ENCODE assay signal across 26 cellular contexts in the genomic region with DNA sequence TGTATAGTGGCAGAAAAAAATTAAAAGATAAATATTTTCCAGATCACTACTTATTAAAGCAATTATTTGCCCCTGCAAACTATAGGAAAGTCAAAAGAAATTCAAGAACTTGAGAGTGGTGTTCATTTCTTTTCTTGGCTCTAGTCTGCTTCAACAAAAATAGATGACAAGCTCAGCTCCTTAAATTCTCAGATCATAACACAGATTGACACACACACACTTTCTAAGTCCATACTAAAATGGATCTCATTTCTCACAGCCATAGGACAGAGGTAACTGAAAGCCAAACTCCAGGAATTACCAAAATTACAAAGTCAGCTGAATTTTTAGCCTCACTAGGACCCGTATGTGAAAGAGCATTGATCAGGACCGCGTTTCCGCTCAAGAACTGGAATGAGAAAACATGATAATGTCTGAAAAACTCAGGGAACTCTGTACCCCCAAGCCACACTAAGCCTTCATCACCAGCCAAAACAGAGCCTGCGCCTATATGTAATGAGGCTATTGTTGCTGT. TPM values are rescaled to one million over a fixed set of nuclear protein-coding genes. Genes with fewer than 3 reads are reported as not detected.
A peak's percentile ranks its signal among the peaks of the same experiment; 100 is the strongest.
DNase-seq lines count a peak whose midpoint lies in the region; ATAC-seq, FAIRE-seq and TF ChIP-seq lines count a peak whose summit lies in the region.
"Had no signal": no experiment of that assay in that cellular context is flagged by ENCODE, and none has a peak within 500 bp of the region (broad histone marks: within the 10 kb centered on the region; RNA-seq: fewer than 3 reads in every experiment).

No MANE protein-coding gene starts in this region.

- no TSS peak for BruUV-seq in HepG2 (replicated peaks; lab: Mats Ljungman, UMichigan)

- H3K4me1 ChIP-seq in HepG2 (ENCODE audit: insufficient read depth, low read length) (no peaks in the 10 kb centered on the region), right lobe of liver (no peaks in the 10 kb centered on the region), psoas muscle (peaks cover 37% of the 10 kb centered on the region), skeletal muscle tissue (ENCODE audit: control insufficient read depth in 3 of 3, insufficient read depth in 3 of 3, low read length in 3 of 3) (peaks cover 24 to 31% (median 29%) of the 10 kb centered on the region in 3 donors)
- H3K4me1 ChIP-seq: BE2C had no signal

- no peak for FAIRE-seq in HepG2 (lab: Jason Lieb, UNC)
- FAIRE-seq: GM12878, GM12892, GM18507 had no signal

- ATAC-seq in HepG2 (no peak), right lobe of liver (no peak), psoas muscle (peak in 3 of 4 donors; percentile 62 to 77 (median 75)), HG03025 (IDR thresholded peaks at IDR 0.05; ENCODE audit: low FRiP score, unreplicated experiment) (no peak)
- ATAC-seq: GM12878 had no signal

- TF ChIP-seq POLR2A in HepG2 (IDR thresholded peaks at IDR 0.05; ENCODE audit: insufficient read depth in 1 of 2, low read depth in 2 of 2, low read length in 2 of 2) (no peak), right lobe of liver (IDR thresholded peaks at IDR 0.05) (no peak)

- peaks cover 0 to 19% of the 10 kb centered on the region in 2 experiments; a peak in 2 of 5 replicates for H3K27me3 ChIP-seq in HepG2 (ENCODE audit: control insufficient read depth in 1 of 2, insufficient read depth in 2 of 2, low read length in 2 of 2)
- no peaks in the 10 kb centered on the region for H3K27me3 ChIP-seq in right lobe of liver
- H3K27me3 ChIP-seq in psoas muscle (ENCODE audit: insufficient read depth in 3 of 3, low read length in 2 of 3): no peaks in the 10 kb centered on the region
- H3K27me3 ChIP-seq in skeletal muscle tissue (ENCODE audit: control insufficient read depth in 3 of 3, insufficient read depth in 3 of 3, low read length in 3 of 3): no peaks in the 10 kb centered on the region
- H3K27me3 ChIP-seq: BE2C, BLaER1 had no signal

- intact Hi-C loops in HepG2 (cut with micrococcal nuclease; ENCODE audit: unreplicated experiment): no loop called here
- intact Hi-C loops in right lobe of liver (cut with DNase I): no loop called here
- intact Hi-C loops in psoas muscle (cut with DNase I): loop anchor here in 1 of 2 donors (5.0 kb wide), 1 partner anchor 48 kb away; no protein-coding TSS in a partner anchor

- no peaks in the 10 kb centered on the region for H3K9me3 ChIP-seq in HepG2 (ENCODE audit: low read length)
- H3K9me3 ChIP-seq in right lobe of liver: no peaks in the 10 kb centered on the region
- H3K9me3 ChIP-seq in psoas muscle: no peaks in the 10 kb centered on the region
- no peaks in the 10 kb centered on the region for H3K9me3 ChIP-seq in skeletal muscle tissue (ENCODE audit: control insufficient read depth in 3 of 3, low read length in 3 of 3)
- H3K9me3 ChIP-seq: BE2C, BLaER1 had no signal

- no peak for DNase-seq in HepG2 (ENCODE audit: low spot score)
- DNase-seq in right lobe of liver: no peak
- no peak for DNase-seq in psoas muscle
- DNase-seq in stimulated activated CD8-positive, alpha-beta memory T cell treated with anti-CD3 and anti-CD28 coated beads, Interleukin-4, amount 100 ng/mL, for 48 hours: no peak
- DNase-seq: ACHN; BE2C; C1 segment of cervical spinal cord; CD4-positive, alpha-beta memory T cell; CD4-positive, CD25-positive, alpha-beta regulatory T cell; CD8-positive, alpha-beta memory T cell; COR-L47; DMS 273 treated with DMSO at 0.1 percent for 48 hours; DMS153; DMS53; DMS79; DND-41; EL; GDM1 had no signal

- CTCF ChIA-PET in HepG2 (lab: Yijun Ruan, JAX; ENCODE audit: low intra/inter-chr PET ratio, low total read pairs): no interaction called here

- H3K4me3 ChIP-seq in HepG2 (replicated peaks in 1 of 3; ENCODE audit: insufficient read depth in 1 of 3, low read depth in 2 of 3, low read length in 3 of 3): no peak overlapping the region
- no peak overlapping the region for H3K4me3 ChIP-seq in right lobe of liver
- H3K4me3 ChIP-seq in psoas muscle: no peak overlapping the region
- no peak overlapping the region for H3K4me3 ChIP-seq in skeletal muscle tissue (ENCODE audit: low read length in 3 of 3)
- H3K4me3 ChIP-seq: BLaER1, GM12878 had no signal

- no peak overlapping the region for H2AFZ ChIP-seq in HepG2 (ENCODE audit: low read length)

- TF ChIP-seq RAD21 in HepG2 (CRISPR knock-in tag; IDR thresholded peaks at IDR 0.05): no peak

- TF ChIP-seq CTCF in HepG2 (CRISPR knock-in tag; IDR thresholded peaks at IDR 0.05) (no peak), right lobe of liver (IDR thresholded peaks at IDR 0.05) (no peak), psoas muscle (IDR thresholded peaks at IDR 0.05) (no peak)

- WGBS in HepG2 (ENCODE audit: low lambda C conversion rate): 19% methylated on average over 5 of the region's 5 CpGs
- WGBS in right lobe of liver (ENCODE audit: insufficient coverage, low coverage, low lambda C conversion rate, missing lambda C conversion rate): 53% methylated on average over 2 of the region's 5 CpGs
- 60 to 85% (median 77%) methylated on average over 5 of the region's 5 CpGs for WGBS in psoas muscle, 3 donors

- TF ChIP-seq EP300 in HepG2 (IDR thresholded peaks at IDR 0.05; ENCODE audit: low read depth in 2 of 2, low read length in 2 of 2) (no peak), HepG2 (CRISPR knock-in tag; IDR thresholded peaks at IDR 0.05; ENCODE audit: borderline replicate concordance) (no peak)

- in situ Hi-C loops in HepG2 (cut with HindIII; ENCODE audit: extremely low pct_ligation_motif_present, low pct_unique_long_range_greater_than_20kb): no loop called here

- H3K9ac ChIP-seq in HepG2 (ENCODE audit: insufficient read depth, low read depth, low read length) (no peak overlapping the region), skeletal muscle tissue (ENCODE audit: low read depth in 1 of 3, low read length in 3 of 3) (no peak overlapping the region)
- H3K9ac ChIP-seq: BLaER1 had no signal

- no peaks in the 10 kb centered on the region for H3K79me2 ChIP-seq in HepG2 (ENCODE audit: insufficient read depth, low read length)

- no peaks in the 10 kb centered on the region for H4K20me1 ChIP-seq in HepG2 (ENCODE audit: insufficient read depth, low read length)
- H4K20me1 ChIP-seq: BLaER1 had no signal

- H3K4me2 ChIP-seq in HepG2 (ENCODE audit: low read depth, low read length): no peak overlapping the region
- H3K4me2 ChIP-seq: BLaER1 had no signal

- POLR2A ChIA-PET in HepG2 (lab: Yijun Ruan, JAX): no interaction called here

- H3K27ac ChIP-seq in HepG2 (ENCODE audit: extremely low read length, insufficient read depth, low read length): no peak overlapping the region
- H3K27ac ChIP-seq in right lobe of liver: no peak overlapping the region
- peak overlapping the region; percentile 38 for H3K27ac ChIP-seq in psoas muscle
- H3K27ac ChIP-seq in skeletal muscle tissue (ENCODE audit: low read depth, low read length): peak overlapping the region; percentile 39
- H3K27ac ChIP-seq: 22Rv1, BLaER1 had no signal

- H3K36me3 ChIP-seq in HepG2 (replicated peaks in 1 of 2; ENCODE audit: control insufficient read depth in 1 of 2, insufficient read depth in 2 of 2, low read length in 2 of 2): no peaks in the 10 kb centered on the region
- no peaks in the 10 kb centered on the region for H3K36me3 ChIP-seq in right lobe of liver
- H3K36me3 ChIP-seq in psoas muscle (ENCODE audit: insufficient read depth in 1 of 2, low read depth in 1 of 2): no peaks in the 10 kb centered on the region
- H3K36me3 ChIP-seq in skeletal muscle tissue (ENCODE audit: control insufficient read depth in 3 of 3, insufficient read depth in 3 of 3, low read length in 3 of 3): no peaks in the 10 kb centered on the region
- H3K36me3 ChIP-seq: BE2C, BLaER1 had no signal

RNA-seq across cellular contexts. Expression of a gene that starts 16.6 kb away (rescaled TPM):
- total RNA-seq in HepG2 (2016; rRNA removed; fragmentation: Illumina TruSeq; extraction: Trizol) (0.42 and 0.56 TPM in 2 replicates), right lobe of liver (under 1 TPM in 5 of 6 experiments, not detected in 1; 0.12 to 0.33 (median 0.16) TPM), psoas muscle (10 to 100 TPM in 1 of 4 donors, 1 to 10 TPM in 3; 1.7 to 12.7 (median 4.0) TPM), skeletal muscle tissue (4.7 TPM)
- total RNA-seq in HepG2 (2016; cell fraction: cytosol; rRNA removed; fragmentation: Illumina TruSeq; extraction: Trizol; ENCODE audit: low read depth): 0.09 and 0.10 TPM in 2 replicates
- total RNA-seq in HepG2 (2016; cell fraction: insoluble cytoplasmic fraction; rRNA removed; fragmentation: Illumina TruSeq; extraction: Trizol): 0.54 and 0.67 TPM in 2 replicates
- 0.31 and 0.40 TPM in 2 replicates for total RNA-seq in HepG2 (2016; cell fraction: membrane; rRNA removed; fragmentation: Illumina TruSeq; extraction: Trizol)
- total RNA-seq in HepG2 (2016; cell fraction: nucleus; rRNA removed; fragmentation: Illumina TruSeq; extraction: Trizol): 0.38 and 0.47 TPM in 2 replicates
- polyA plus RNA-seq in HepG2 (2011; rRNA removed) (0.42 TPM in 2 replicates), psoas muscle (under 1 TPM; 0.59 to 0.88 (median 0.72) TPM)
- polyA plus RNA-seq in HepG2 (2011; cell fraction: cytosol; rRNA removed): 0.18 and 0.27 TPM in 2 replicates
- polyA plus RNA-seq in HepG2 (2011; cell fraction: nucleus; rRNA removed): 0.83 and 1.6 TPM in 2 replicates
- 0.05 and 0.23 TPM in 2 replicates for polyA plus RNA-seq in HepG2 (2012)
- polyA plus RNA-seq in HepG2 (2016; cell fraction: cytosol; fragmentation: Illumina TruSeq; extraction: Trizol; ENCODE audit: low read depth): 0.05 and 0.08 TPM in 2 replicates
- 0.27 and 0.37 TPM in 2 replicates for polyA plus RNA-seq in HepG2 (2016; cell fraction: insoluble cytoplasmic fraction; fragmentation: Illumina TruSeq; extraction: Trizol; ENCODE audit: low read depth)
- 0.09 and 0.10 TPM in 2 replicates for polyA plus RNA-seq in HepG2 (2016; cell fraction: membrane; fragmentation: Illumina TruSeq; extraction: Trizol; ENCODE audit: low read depth)
- polyA plus RNA-seq in HepG2 (2016; cell fraction: nucleus; fragmentation: Illumina TruSeq; extraction: Trizol; ENCODE audit: insufficient read depth, low read depth): 0.71 and 0.77 TPM in 2 replicates
- polyA minus RNA-seq in HepG2 (2011; rRNA and poly(A)+ RNA removed; ENCODE audit: low replicate concordance): 1.9 and 3.0 TPM in 2 replicates
- 0.49 and 0.97 TPM in 2 replicates for polyA minus RNA-seq in HepG2 (2011; cell fraction: cytosol; rRNA and poly(A)+ RNA removed)
- polyA minus RNA-seq in HepG2 (2011; cell fraction: nucleus; rRNA and poly(A)+ RNA removed): 1.4 and 2.2 TPM in 2 replicates
- polyA plus RNA-seq: CD14-positive monocyte had no signal

RNA-seq across cellular contexts. Expression of a gene that starts 53.5 kb away (rescaled TPM):
- total RNA-seq in HepG2 (2016; rRNA removed; fragmentation: Illumina TruSeq; extraction: Trizol) (2.3 and 3.1 TPM in 2 replicates), right lobe of liver (1 to 10 TPM; 1.1 to 2.1 (median 1.7) TPM), psoas muscle (1 to 10 TPM; 4.6 to 8.2 (median 7.1) TPM), skeletal muscle tissue (8.4 TPM)
- total RNA-seq in HepG2 (2016; cell fraction: cytosol; rRNA removed; fragmentation: Illumina TruSeq; extraction: Trizol; ENCODE audit: low read depth): 0.79 and 1.5 TPM in 2 replicates
- total RNA-seq in HepG2 (2016; cell fraction: insoluble cytoplasmic fraction; rRNA removed; fragmentation: Illumina TruSeq; extraction: Trizol): 2.2 and 3.0 TPM in 2 replicates
- total RNA-seq in HepG2 (2016; cell fraction: membrane; rRNA removed; fragmentation: Illumina TruSeq; extraction: Trizol): 1.4 and 1.5 TPM in 2 replicates
- 7.0 and 8.0 TPM in 2 replicates for total RNA-seq in HepG2 (2016; cell fraction: nucleus; rRNA removed; fragmentation: Illumina TruSeq; extraction: Trizol)
- polyA plus RNA-seq in HepG2 (2011; rRNA removed) (3.7 TPM in 2 replicates), psoas muscle (1 to 10 TPM; 3.3 to 7.6 (median 4.2) TPM)
- 1.2 and 1.8 TPM in 2 replicates for polyA plus RNA-seq in HepG2 (2011; cell fraction: cytosol; rRNA removed)
- polyA plus RNA-seq in HepG2 (2011; cell fraction: nucleus; rRNA removed): 6.6 and 7.5 TPM in 2 replicates
- 3.3 and 3.4 TPM in 2 replicates for polyA plus RNA-seq in HepG2 (2012)
- 0.52 and 1.00 TPM in 2 replicates for polyA plus RNA-seq in HepG2 (2016; cell fraction: cytosol; fragmentation: Illumina TruSeq; extraction: Trizol; ENCODE audit: low read depth)
- 1.5 and 1.7 TPM in 2 replicates for polyA plus RNA-seq in HepG2 (2016; cell fraction: insoluble cytoplasmic fraction; fragmentation: Illumina TruSeq; extraction: Trizol; ENCODE audit: low read depth)
- polyA plus RNA-seq in HepG2 (2016; cell fraction: membrane; fragmentation: Illumina TruSeq; extraction: Trizol; ENCODE audit: low read depth): 1.0 TPM in 2 replicates
- polyA plus RNA-seq in HepG2 (2016; cell fraction: nucleus; fragmentation: Illumina TruSeq; extraction: Trizol; ENCODE audit: insufficient read depth, low read depth): 5.5 and 6.3 TPM in 2 replicates
- 2.1 and 3.3 TPM in 2 replicates for polyA minus RNA-seq in HepG2 (2011; rRNA and poly(A)+ RNA removed; ENCODE audit: low replicate concordance)
- polyA minus RNA-seq in HepG2 (2011; cell fraction: cytosol; rRNA and poly(A)+ RNA removed): 1.2 and 1.5 TPM in 2 replicates
- 18.9 and 22.9 TPM in 2 replicates for polyA minus RNA-seq in HepG2 (2011; cell fraction: nucleus; rRNA and poly(A)+ RNA removed)

Comparison
In these comparisons a context has a peak if more than half of its experiments do, and no peak if none do; other contexts are left out.
1. ATAC-seq: peak in psoas muscle (3 of 4); none in HepG2 (single experiment), right lobe of liver (0 of 4) and HG03025 (single experiment).
2. H3K27ac ChIP-seq: peak in psoas muscle (single experiment) and skeletal muscle tissue (single experiment); none in HepG2 (single experiment) and right lobe of liver (0 of 3).